Comparison of ENCODE assay signal across 8 cellular contexts in genomic region chr15:73052679-73053397, GRCh38. TPM values are rescaled to one million over a fixed set of nuclear protein-coding genes. Genes with fewer than 3 reads are reported as not detected.
A peak's percentile ranks its signal among the peaks of the same experiment; 100 is the strongest.
DNase-seq lines count a peak whose midpoint lies in the region; ATAC-seq and TF ChIP-seq lines count a peak whose summit lies in the region.

No MANE protein-coding gene starts in this region.

- peaks cover 16% of the 10 kb centered on the region; the same call in 1 of the 2 replicates for H4K20me1 ChIP-seq in IMR-90 (ENCODE audit: insufficient read depth, low read length)

- H4K8ac ChIP-seq in IMR-90 (ENCODE audit: low read depth in 2 of 2, low read length in 2 of 2) (peak overlapping the region in 1 of 2 experiments; percentile 30; a peak in 1 of 4 replicates), trophoblast cell (ENCODE audit: low read depth, low read length) (peak overlapping the region; percentile 41)

- peak; percentile 19; the same call in 1 of the 2 replicates for TF ChIP-seq RAD21 in IMR-90 (IDR thresholded peaks at IDR 0.05; ENCODE audit: low read length)

- BruUV-seq in IMR-90 (replicated peaks; lab: Mats Ljungman, UMichigan): no TSS peak

- peak overlapping the region; percentile 75 for H2AK9ac ChIP-seq in IMR-90 (replicated peaks; ENCODE audit: low read depth, low read length, poor library complexity)

- H3K23ac ChIP-seq in IMR-90 (ENCODE audit: low read depth, low read length) (peak overlapping the region; percentile 74), trophoblast cell (ENCODE audit: low read length) (no peak overlapping the region)

- in situ Hi-C loops in IMR-90 (cut with MboI; ENCODE audit: low sequenced_read_pairs): no loop called here

- H3K14ac ChIP-seq in IMR-90 (replicated peaks; ENCODE audit: low read depth, low read length) (no peak overlapping the region), trophoblast cell (ENCODE audit: low read length) (peak overlapping the region; percentile 29)

- H4K5ac ChIP-seq in IMR-90 (ENCODE audit: low read depth, low read length): no peak overlapping the region

- no peak overlapping the region; the same call in 1 of the 2 replicates for H3K4ac ChIP-seq in IMR-90 (ENCODE audit: low read depth, low read length)
- no peak overlapping the region for H3K4ac ChIP-seq in trophoblast cell (ENCODE audit: low read depth, low read length)

- H3K27ac ChIP-seq in IMR-90 (ENCODE audit: insufficient read depth, low read length): peak overlapping the region; percentile 76
- peak overlapping the region; percentile 81 to 85 for H3K27ac ChIP-seq in right atrium auricular region
- H3K27ac ChIP-seq in trophoblast cell (ENCODE audit: low read depth, low read length): peak overlapping the region; percentile 53

- H3K4me3 ChIP-seq in IMR-90 (ENCODE audit: insufficient read depth, low read depth, low read length) (peak overlapping the region; percentile 90), right atrium auricular region (peak overlapping the region; percentile 84 to 92), trophoblast cell (ENCODE audit: low read depth, low read length) (peak overlapping the region; percentile 87)

- 0% methylated on average over 2 of the region's 59 CpGs; no CpG with 5 or more reads in 1 of the 2 experiments for WGBS in IMR-90 (ENCODE audit: extremely low coverage in 2 of 2, insufficient read length in 1 of 2), 2 experiments
- WGBS in trophoblast cell (ENCODE audit: extremely low coverage, insufficient coverage, insufficient read length): no CpG with 5 or more reads among the region's 59 CpGs

- no peak overlapping the region for H4K91ac ChIP-seq in IMR-90 (ENCODE audit: insufficient read depth, low read depth, low read length)
- H4K91ac ChIP-seq in trophoblast cell (ENCODE audit: low read depth, low read length): no peak overlapping the region

- H2BK12ac ChIP-seq in trophoblast cell (ENCODE audit: low read length): peak overlapping the region; percentile 80

- H3K4me1 ChIP-seq in IMR-90 (ENCODE audit: control insufficient read depth, insufficient read depth, low read length) (peaks cover 2% of the 10 kb centered on the region; the same call in 1 of the 2 replicates), right atrium auricular region (peaks cover 0 to 17% of the 10 kb centered on the region in 2 donors), trophoblast cell (ENCODE audit: control insufficient read depth in 1 of 2, insufficient read depth in 2 of 2, low read length in 2 of 2) (peaks cover 0 to 3% of the 10 kb centered on the region in 2 experiments)

- no peak overlapping the region for H2AK5ac ChIP-seq in IMR-90 (ENCODE audit: low read depth, low read length)
- H2AK5ac ChIP-seq in trophoblast cell (ENCODE audit: low read length): no peak overlapping the region

- dilution Hi-C loops in IMR-90 (cut with HindIII; ENCODE audit: low sequenced_read_pairs, unreplicated experiment): no loop called here

- H2BK15ac ChIP-seq in IMR-90 (ENCODE audit: low read depth, low read length): peak overlapping the region; percentile 2; the same call in 1 of the 3 replicates

- H3K56ac ChIP-seq in IMR-90 (ENCODE audit: extremely low read depth, insufficient read depth, low read length): peak overlapping the region; percentile 10; the same call in 1 of the 2 replicates

- H3K4me2 ChIP-seq in IMR-90 (ENCODE audit: low read depth, low read length) (peak overlapping the region; percentile 85), trophoblast cell (ENCODE audit: low read length) (peak overlapping the region; percentile 67)

- no peak overlapping the region for H2BK20ac ChIP-seq in IMR-90 (ENCODE audit: low read depth, low read length)

- H3K18ac ChIP-seq in IMR-90 (ENCODE audit: low read depth, low read length) (peak overlapping the region; percentile 50; the same call in 1 of the 2 replicates), trophoblast cell (ENCODE audit: low read length) (peak overlapping the region; percentile 46)

- intact Hi-C loops in IMR-90 (cut with micrococcal nuclease): loop anchor here (2.0 to 5.0 kb wide), 2 partner anchors 51 to 256 kb away; no protein-coding TSS in a partner anchor

- no peaks in the 10 kb centered on the region for H3K36me3 ChIP-seq in IMR-90 (ENCODE audit: control insufficient read depth, insufficient read depth, low read length)
- H3K36me3 ChIP-seq in right atrium auricular region: no peaks in the 10 kb centered on the region
- no peaks in the 10 kb centered on the region for H3K36me3 ChIP-seq in trophoblast cell (ENCODE audit: control insufficient read depth in 1 of 2, insufficient read depth in 2 of 2, low read length in 2 of 2)

- DNase-seq in AG08396 (ENCODE audit: low spot score) (peak; percentile 41), GM19238 (ENCODE audit: insufficient read length, low spot score) (peak; percentile 9), IMR-90 (peak; percentile 38), SHP77 (lab: John Stamatoyannopoulos, UW) (peak; percentile 82 to 86), amniotic epithelial cell (ENCODE audit: low read depth) (peak; percentile 15), right atrium auricular region (ENCODE audit: low spot score) (no peak), trophoblast cell (peak in 1 of 2 donors; percentile 8), AML-193 (lab: John Stamatoyannopoulos, UW) (no peak)

- no peaks in the 10 kb centered on the region for H3K9me3 ChIP-seq in IMR-90 (ENCODE audit: control insufficient read depth, insufficient read depth, low read length)
- H3K9me3 ChIP-seq in right atrium auricular region: no peaks in the 10 kb centered on the region
- H3K9me3 ChIP-seq in trophoblast cell (ENCODE audit: insufficient read depth, low read depth, low read length): no peaks in the 10 kb centered on the region

- H2BK5ac ChIP-seq in IMR-90 (ENCODE audit: low read depth, low read length, poor library complexity, severe bottlenecking) (peak overlapping the region; percentile 72), trophoblast cell (ENCODE audit: low read depth, low read length, poor library complexity) (no peak overlapping the region)

- H3K27me3 ChIP-seq in IMR-90 (ENCODE audit: control insufficient read depth, insufficient read depth, low read length) (peaks cover 10% of the 10 kb centered on the region), right atrium auricular region (no peaks in the 10 kb centered on the region), trophoblast cell (ENCODE audit: insufficient read depth, low read length) (no peaks in the 10 kb centered on the region)

- peaks cover 2% of the 10 kb centered on the region for H3K79me2 ChIP-seq in trophoblast cell (ENCODE audit: control insufficient read depth, insufficient read depth, low read length, poor library complexity)

- no peak overlapping the region for H4K12ac ChIP-seq in trophoblast cell (ENCODE audit: low read depth, low read length)

- H2AFZ ChIP-seq in IMR-90 (replicated peaks; ENCODE audit: low read length, poor library complexity) (peak overlapping the region; percentile 85), trophoblast cell (ENCODE audit: insufficient read depth, low read length, poor library complexity) (peak overlapping the region; percentile 90)

- TF ChIP-seq POLR2A in IMR-90 (IDR thresholded peaks at IDR 0.05; ENCODE audit: low read depth, low read length): no peak

- H3K9me1 ChIP-seq in IMR-90 (ENCODE audit: insufficient read depth, low read length): no peaks in the 10 kb centered on the region; the same call in 1 of the 2 replicates

- POLR2A ChIA-PET in IMR-90 (lab: Charles Lee; ENCODE audit: unreplicated experiment): interaction anchor here (1.0 kb wide), 1 partner anchor 255 kb away, joined by 3 read pairs; no protein-coding TSS in a partner anchor

- CTCF ChIA-PET in IMR-90 (lab: Yijun Ruan, JAX): interaction anchor here (0.7 kb wide), 1 partner anchor 11 kb away, joined by 3 read pairs; no protein-coding TSS in a partner anchor

- H2BK120ac ChIP-seq in IMR-90 (ENCODE audit: low read depth, low read length) (no peak overlapping the region), trophoblast cell (ENCODE audit: insufficient read depth, low read length, poor library complexity) (peak overlapping the region; percentile 17)

- peak overlapping the region; percentile 76 for H3K9ac ChIP-seq in IMR-90 (ENCODE audit: low read depth, low read length)
- peak overlapping the region; percentile 31 for H3K9ac ChIP-seq in trophoblast cell (ENCODE audit: low read length)

- no peak; the same call in 1 of the 2 replicates for ATAC-seq in IMR-90 (ENCODE audit: low read depth)

- peaks cover 0 to 27% of the 10 kb centered on the region in 2 experiments; a peak in 2 of 4 replicates for H3K79me1 ChIP-seq in IMR-90 (ENCODE audit: low read depth in 1 of 2, low read length in 2 of 2)
- peaks cover 8% of the 10 kb centered on the region for H3K79me1 ChIP-seq in trophoblast cell (ENCODE audit: low read length)

- TF ChIP-seq CTCF in IMR-90 (conservative IDR thresholded peaks at IDR 0.05; ENCODE audit: low read depth, low read length): no peak
- TF ChIP-seq CTCF in right atrium auricular region (IDR thresholded peaks at IDR 0.05): peak in 1 of 2 donors; percentile 55

TF ChIP-seq in IMR-90, 13 proteins besides CTCF, POLR2A, EP300 and RAD21:
- no peak for TF ChIP-seq NFE2L2 (IDR thresholded peaks at IDR 0.05; ENCODE audit: low read depth, low read length)
- TF ChIP-seq BHLHE40 (IDR thresholded peaks at IDR 0.05; ENCODE audit: low read depth, low read length): no peak
- TF ChIP-seq MAZ (IDR thresholded peaks at IDR 0.05; ENCODE audit: borderline replicate concordance, low read depth, low read length): no peak
- no peak for TF ChIP-seq CEBPB (IDR thresholded peaks at IDR 0.05; ENCODE audit: low read depth, low read length)

RNA-seq across cellular contexts. Expression of gene NEO1, which starts 0.6 kb away (rescaled TPM):
- total RNA-seq in IMR-90 (2012; rRNA removed): 16.3 and 18.3 TPM in 2 replicates
- polyA plus RNA-seq in IMR-90 (2012; rRNA removed): 18.5 and 19.3 TPM in 2 replicates
- polyA plus RNA-seq in IMR-90 (2012; cell fraction: cytosol; rRNA removed): 6.7 and 15.3 TPM in 2 replicates
- 14.0 and 17.8 TPM in 2 replicates for polyA plus RNA-seq in IMR-90 (2012; cell fraction: nucleus; rRNA removed; ENCODE audit: low replicate concordance)
- total RNA-seq in right atrium auricular region: 10 to 100 TPM; 14.4 to 15.9 TPM
- 14.9 and 15.3 TPM in 2 replicates for polyA plus RNA-seq in trophoblast cell (2013)

Comparison
In these comparisons a context has a peak if more than half of its experiments do, and no peak if none do; other contexts are left out.
1. DNase-seq: peak in AG08396 (single experiment), GM19238 (single experiment), IMR-90 (single experiment), SHP77 (2 of 2) and amniotic epithelial cell (single experiment); none in right atrium auricular region (single experiment) and AML-193 (0 of 2).
2. Peak in every context shown above with its lines, with median percentiles within 50 percentile points of each other: H3K27ac ChIP-seq and H3K4me3 ChIP-seq.